1 cellular context compared by ENCODE assay signal in genomic region chr2:191453756-191454155, GRCh38.
TF ChIP-seq lines count a peak whose summit lies in the region.

No MANE protein-coding gene starts in this region.

TF ChIP-seq in HEK293, 187 proteins besides CTCF, POLR2A, EP300 and RAD21 (continued from another document):
- no peak for TF ChIP-seq PRDM10 (tag by site-specific recombination; IDR thresholded peaks at IDR 0.05)
- TF ChIP-seq ZNF274 (IDR thresholded peaks at IDR 0.05; ENCODE audit: low read length): no peak
- no peak for TF ChIP-seq ZNF274 (tag by site-specific recombination; IDR thresholded peaks at IDR 0.05; ENCODE audit: borderline replicate concordance)
TF ChIP-seq in HEK293: peak in this region for 1.
